10 cellular contexts compared by ENCODE assay signal in genomic region chr3:53169045-53169831, GRCh38. TPM values are rescaled to one million over a fixed set of nuclear protein-coding genes. Genes with fewer than 3 reads are reported as not detected.
A peak's percentile ranks its signal among the peaks of the same experiment; 100 is the strongest.
DNase-seq lines count a peak whose midpoint lies in the region; ATAC-seq, FAIRE-seq and TF ChIP-seq lines count a peak whose summit lies in the region.
"Had no signal": no experiment of that assay in that cellular context is flagged by ENCODE, and none has a peak within 500 bp of the region (broad histone marks: within the 10 kb centered on the region; RNA-seq: fewer than 3 reads in every experiment).

No MANE protein-coding gene starts in this region.

- CTCF ChIA-PET in GM12878 (lab: Yijun Ruan, JAX): interaction anchor here (0.7 to 11.6 kb wide), 13 partner anchors 9 to 65 kb away, joined by 3 to 125 read pairs (median 8); partner anchors contain the start of gene PRKCD

- H2AFZ ChIP-seq in GM12878 (ENCODE audit: control insufficient read depth, low read depth, low read length): no peak overlapping the region

- no peak for TF ChIP-seq RAD21 in GM12878 (IDR thresholded peaks at IDR 0.05; ENCODE audit: insufficient read depth, low read depth, low read length)

- H3K4me3 ChIP-seq in GM12878: peak overlapping the region; percentile 74; the same call in 1 of the 2 replicates
- H3K4me3 ChIP-seq in mucosa of stomach (ENCODE audit: low read length): no peak overlapping the region

- peak overlapping the region; percentile 81 for H3K4me2 ChIP-seq in GM12878 (ENCODE audit: control insufficient read depth, insufficient read depth)

- no peaks in the 10 kb centered on the region for H3K9me3 ChIP-seq in GM12878 (replicated peaks; ENCODE audit: control insufficient read depth, insufficient read depth, low read length)
- H3K9me3 ChIP-seq in mucosa of stomach (ENCODE audit: control insufficient read depth, low read length): no peaks in the 10 kb centered on the region

- no peak for FAIRE-seq in GM12878 (lab: Jason Lieb, UNC)

- peak; percentile 58 for DNase-seq in CD14-positive monocyte (ENCODE audit: low spot score)
- no peak for DNase-seq in GM12878 (ENCODE audit: low read depth, low spot score)
- no peak for DNase-seq in stimulated activated CD4-positive, alpha-beta T cell treated with anti-CD3 and anti-CD28 coated beads, Interleukin-4, amount 100 ng/mL, for 24 hours
- DNase-seq in activated CD4-positive, CD25-positive, alpha-beta regulatory T cell treated with anti-CD3 and anti-CD28 coated beads, Interleukin-2, amount 50 U/mL, for 72 hours: no peak
- DNase-seq: HCEC 1CT, NCI-H226 had no signal

- in situ Hi-C loops in GM12878 (cut with MboI): no loop called here

- H3K4me1 ChIP-seq in GM12878 (ENCODE audit: control insufficient read depth, insufficient read depth, low read length): peaks cover 94% of the 10 kb centered on the region
- H3K4me1 ChIP-seq in mucosa of stomach (ENCODE audit: control insufficient read depth, insufficient read depth, low read length): peaks cover 81% of the 10 kb centered on the region

- no peaks in the 10 kb centered on the region; the same call in 1 of the 2 replicates for H4K20me1 ChIP-seq in GM12878 (ENCODE audit: control insufficient read depth, insufficient read depth)

- H3K27me3 ChIP-seq in GM12878 (replicated peaks in 1 of 2; ENCODE audit: control insufficient read depth in 2 of 2, insufficient read depth in 2 of 2, low read length in 1 of 2) (no peaks in the 10 kb centered on the region), mucosa of stomach (ENCODE audit: control insufficient read depth, insufficient read depth, low read length) (no peaks in the 10 kb centered on the region)

- intact Hi-C loops in CD14-positive monocyte (cut with micrococcal nuclease) (loop anchor here (5.0 to 10.0 kb wide), 2 partner anchors 37 to 54 kb away; partner anchors contain the start of gene RFT1 (in 2 of the 2)), GM12878 (cut with micrococcal nuclease; ENCODE audit: unreplicated experiment) (no loop called here)

- H3K9me3 Mint-ChIP-seq in CD14-positive monocyte: peaks cover 0 to 1% (median 0%) of the 10 kb centered on the region in 7 donors
- H3K9me3 Mint-ChIP-seq in IgD-negative memory B cell: no peaks in the 10 kb centered on the region

- peak overlapping the region; percentile 81 for H3K27ac ChIP-seq in GM12878 (ENCODE audit: control insufficient read depth, insufficient read depth)

- 24% methylated on average over 15 of the region's 15 CpGs for WGBS in GM12878 (ENCODE audit: insufficient coverage, insufficient replicate concordance, low lambda C conversion rate, missing lambda C conversion rate)

- BruUV-seq in GM12878 (replicated peaks; lab: Mats Ljungman, UMichigan): no TSS peak

- POLR2A ChIA-PET in GM12878 (lab: Charles Lee): interaction anchor here (0.5 to 4.8 kb wide), 13 partner anchors 10 to 679 kb away, joined by 3 to 32 read pairs (median 5); partner anchors contain the start of gene PRKCD

- H3K27me3 Mint-ChIP-seq in CD14-positive monocyte (ENCODE audit: low read depth in 3 of 3) (peaks cover 0 to 3% (median 0%) of the 10 kb centered on the region in 3 donors), IgD-negative memory B cell (no peaks in the 10 kb centered on the region)

- no peak for TF ChIP-seq EP300 in GM12878 (IDR thresholded peaks at IDR 0.05; ENCODE audit: borderline replicate concordance in 1 of 2, control insufficient read depth in 1 of 2, low read depth in 2 of 2, low read length in 2 of 2)

- RAD21 ChIA-PET in GM12878 (lab: Charles Lee; ENCODE audit: unreplicated experiment): interaction anchor here (0.9 to 5.3 kb wide), 13 partner anchors 9 to 66 kb away, joined by 3 to 44 read pairs (median 6); partner anchors contain the start of gene PRKCD

- peaks cover 36 to 70% of the 10 kb centered on the region in 2 donors for H3K36me3 Mint-ChIP-seq in CD14-positive monocyte
- peaks cover 6% of the 10 kb centered on the region for H3K36me3 Mint-ChIP-seq in IgD-negative memory B cell

- peak overlapping the region; percentile 91 to 99 (median 97) for H3K27ac Mint-ChIP-seq in CD14-positive monocyte
- H3K27ac Mint-ChIP-seq in IgD-negative memory B cell: peak overlapping the region; percentile 71 to 96 (median 92)

- H3K4me1 Mint-ChIP-seq in CD14-positive monocyte (peaks cover 99% of the 10 kb centered on the region), IgD-negative memory B cell (peaks cover 29 to 90% (median 80%) of the 10 kb centered on the region in 3 donors)

- peaks cover 100% of the 10 kb centered on the region for H3K79me2 ChIP-seq in GM12878 (ENCODE audit: control insufficient read depth, insufficient read depth, low read length)

- SMC1A ChIA-PET in GM12878 (lab: Charles Lee; ENCODE audit: uncharacterized antibody, unreplicated experiment): interaction anchor here (0.7 to 4.2 kb wide), 9 partner anchors 9 to 55 kb away, joined by 3 to 30 read pairs (median 10); partner anchors contain the start of gene PRKCD

- H3K9ac ChIP-seq in GM12878 (ENCODE audit: control insufficient read depth, insufficient read depth, low read length) (no peak overlapping the region; the same call in 1 of the 2 replicates), mucosa of stomach (ENCODE audit: low read length) (peak overlapping the region; percentile 53)

- no peak for TF ChIP-seq POLR2A in GM12878 (IDR thresholded peaks at IDR 0.05; ENCODE audit: low read depth, low read length)

- TF ChIP-seq CTCF in CD14-positive monocyte (IDR thresholded peaks at IDR 0.05): no peak
- peak in 2 of 3 experiments; percentile 15 to 19; a peak in 1 of 6 replicates for TF ChIP-seq CTCF in GM12878 (IDR thresholded peaks at IDR 0.05 in 2 of 3, conservative IDR thresholded peaks at IDR 0.05 in 1 of 3; ENCODE audit: control insufficient read depth in 2 of 3, extremely low read depth in 1 of 3, insufficient read depth in 1 of 3, low read depth in 3 of 3, low read length in 3 of 3)

- peak overlapping the region; percentile 94 to 96 for H3K4me3 Mint-ChIP-seq in CD14-positive monocyte
- peak overlapping the region; percentile 12 to 96 (median 78) for H3K4me3 Mint-ChIP-seq in IgD-negative memory B cell

- H3K36me3 ChIP-seq in GM12878 (ENCODE audit: control insufficient read depth in 2 of 2, insufficient read depth in 2 of 2, low read length in 1 of 2) (peaks cover 16 to 21% of the 10 kb centered on the region in 2 experiments), mucosa of stomach (ENCODE audit: control insufficient read depth, insufficient read depth, low read length) (peaks cover 5% of the 10 kb centered on the region)

- ATAC-seq in GM12878: peak; percentile 22
- no peak for ATAC-seq in HG03196 (IDR thresholded peaks at IDR 0.05; ENCODE audit: unreplicated experiment)
- no peak for ATAC-seq in HG02840 (IDR thresholded peaks at IDR 0.05; ENCODE audit: low FRiP score, unreplicated experiment)

TF ChIP-seq in GM12878, 131 proteins besides CTCF, POLR2A, EP300 and RAD21 (continues in another document):
- TF ChIP-seq DPF2 (IDR thresholded peaks at IDR 0.05) (no peak), BHLHE40 (IDR thresholded peaks at IDR 0.05; ENCODE audit: borderline replicate concordance in 1 of 2, low read depth in 2 of 2, low read length in 1 of 2) (peak in 1 of 2 experiments; percentile 11; a peak in 1 of 4 replicates), RUNX3 (IDR thresholded peaks at IDR 0.05; ENCODE audit: low read length) (no peak), TCF3 (IDR thresholded peaks at IDR 0.05; ENCODE audit: borderline replicate concordance, insufficient read depth, low read depth, low read length) (no peak), PAX5 (IDR thresholded peaks at IDR 0.05; ENCODE audit: borderline replicate concordance, low read depth, low read length) (no peak), WRNIP1 (IDR thresholded peaks at IDR 0.05; ENCODE audit: borderline replicate concordance, low read depth, low read length) (no peak)

RNA-seq across cellular contexts. Expression of gene PRKCD, which starts 8.2 kb away (rescaled TPM):
- polyA plus RNA-seq in CD14-positive monocyte: 100 to 1,000 TPM; 123 to 158 TPM
- polyA plus RNA-seq in IgD-negative memory B cell: 69.2 TPM
- total RNA-seq in GM12878 (2013; cell fraction: nucleolus; rRNA removed): 13.2 and 14.9 TPM in 2 replicates
- total RNA-seq in GM12878 (2014; rRNA removed): 12.5 and 17.3 TPM in 2 replicates
- 28.0 TPM in 2 replicates for total RNA-seq in GM12878 (2014; rRNA removed; fragmentation: Illumina TruSeq; extraction: Trizol)
- 78.3 and 81.7 TPM in 2 replicates for total RNA-seq in GM12878 (2021)
- polyA plus RNA-seq in GM12878 (2011; ENCODE audit: low read depth): 27.9 TPM
- polyA plus RNA-seq in GM12878 (2011; rRNA removed): 69.0 and 114 TPM in 2 replicates
- polyA plus RNA-seq in GM12878 (2011; cell fraction: cytosol; rRNA removed): 110 and 139 TPM in 2 replicates
- 155 and 176 TPM in 2 replicates for polyA plus RNA-seq in GM12878 (2011; cell fraction: nucleus; rRNA removed)
- polyA plus RNA-seq in GM12878 (2012): 57.8 and 64.6 TPM in 2 replicates
- 79.1 and 90.0 TPM in 2 replicates for polyA plus RNA-seq in GM12878 (2014; fragmentation: Illumina TruSeq; extraction: Trizol)
- 10 to 100 TPM; 13.2 to 22.1 TPM for polyA plus RNA-seq in GM12878 (2014; fragmentation: Nextera tagmentation; extraction: Ambion mirVana)
- 85.7 and 90.7 TPM in 2 replicates for polyA plus RNA-seq in GM12878 (2014; rRNA removed)
- 10 to 100 TPM; 10.0 to 56.8 TPM for polyA plus RNA-seq in GM12878 (2016; fragmentation: Nextera tagmentation; extraction: Ambion mirVana)
- polyA minus RNA-seq in GM12878 (2011; rRNA and poly(A)+ RNA removed): 123 and 129 TPM in 2 replicates
- polyA minus RNA-seq in GM12878 (2011; cell fraction: cytosol; rRNA and poly(A)+ RNA removed): 34.2 and 36.8 TPM in 2 replicates
- 40.1 and 59.2 TPM in 2 replicates for polyA minus RNA-seq in GM12878 (2011; cell fraction: nucleus; rRNA and poly(A)+ RNA removed)

RNA-seq across cellular contexts. Expression of gene RFT1, which starts 39.0 kb away (rescaled TPM):
- polyA plus RNA-seq in CD14-positive monocyte (10 to 100 TPM; 25.6 to 34.9 TPM), IgD-negative memory B cell (17.4 TPM), GM12878 (2011; rRNA removed) (29.5 and 34.5 TPM in 2 replicates), GM12878 (2014; fragmentation: Illumina TruSeq; extraction: Trizol) (33.3 and 34.5 TPM in 2 replicates), GM12878 (2014; fragmentation: Nextera tagmentation; extraction: Ambion mirVana) (10 to 100 TPM; 24.7 to 29.0 TPM), GM12878 (2014; rRNA removed) (33.5 and 36.0 TPM in 2 replicates), GM12878 (2016; fragmentation: Nextera tagmentation; extraction: Ambion mirVana) (10 to 100 TPM; 73.8 to 75.1 TPM)
- 64.3 and 64.9 TPM in 2 replicates for total RNA-seq in GM12878 (2013; cell fraction: nucleolus; rRNA removed)
- total RNA-seq in GM12878 (2014; rRNA removed) (27.5 and 31.1 TPM in 2 replicates), GM12878 (2014; rRNA removed; fragmentation: Illumina TruSeq; extraction: Trizol) (16.0 and 16.6 TPM in 2 replicates), GM12878 (2021) (40.3 and 41.3 TPM in 2 replicates)
- 8.9 TPM for polyA plus RNA-seq in GM12878 (2011; ENCODE audit: low read depth)
- polyA plus RNA-seq in GM12878 (2011; cell fraction: cytosol; rRNA removed): 27.7 and 30.4 TPM in 2 replicates
- 15.8 and 24.1 TPM in 2 replicates for polyA plus RNA-seq in GM12878 (2011; cell fraction: nucleus; rRNA removed)
- 16.6 and 24.6 TPM in 2 replicates for polyA plus RNA-seq in GM12878 (2012)
- polyA minus RNA-seq in GM12878 (2011; rRNA and poly(A)+ RNA removed): 41.8 and 52.7 TPM in 2 replicates
- polyA minus RNA-seq in GM12878 (2011; cell fraction: cytosol; rRNA and poly(A)+ RNA removed): 11.5 and 13.1 TPM in 2 replicates
- polyA minus RNA-seq in GM12878 (2011; cell fraction: nucleus; rRNA and poly(A)+ RNA removed): 13.4 and 21.2 TPM in 2 replicates
